In genomic region chr6:139135578-139136545, GRCh38 we compare ENCODE assay signal across 8 cellular contexts. TPM values are rescaled to one million over a fixed set of nuclear protein-coding genes. Genes with fewer than 3 reads are reported as not detected.
DNase-seq lines count a peak whose midpoint lies in the region; ATAC-seq and TF ChIP-seq lines count a peak whose summit lies in the region.

No MANE protein-coding gene starts in this region.

- no peaks in the 10 kb centered on the region for H3K27me3 Mint-ChIP-seq in activated naive CD4-positive, alpha-beta T cell treated with anti-CD3 and anti-CD28 coated beads, Interleukin-2, amount 10 ng/mL, durations not matched to agents 7 days and 5 days
- H3K27me3 Mint-ChIP-seq in glutamatergic neuron (ENCODE audit: unreplicated experiment): peaks cover 7% of the 10 kb centered on the region

- CTCF ChIA-PET in activated naive CD4-positive, alpha-beta T cell treated with anti-CD3 and anti-CD28 coated beads, Interleukin-2, amount 10 ng/mL, durations not matched to agents 7 days and 5 days (lab: Charles Lee): no interaction called here

- peak overlapping the region; percentile 99 for H3K27ac Mint-ChIP-seq in activated naive CD4-positive, alpha-beta T cell treated with anti-CD3 and anti-CD28 coated beads, Interleukin-2, amount 10 ng/mL, durations not matched to agents 7 days and 5 days
- peak overlapping the region; percentile 44 for H3K27ac Mint-ChIP-seq in glutamatergic neuron (ENCODE audit: unreplicated experiment)

- DNase-seq in SIG-M5 treated with dmso at 0.1 percent for 504 hours (lab: John Stamatoyannopoulos, UW; ENCODE audit: unreplicated experiment) (peak; percentile 25), SIG-M5 (lab: John Stamatoyannopoulos, UW) (no peak), RPMI7951 (ENCODE audit: low read depth) (peak; percentile 38), glutamatergic neuron (peak; percentile 61), occipital lobe (lab: John Stamatoyannopoulos, UW) (peak; percentile 28), COLO829 (ENCODE audit: low spot score) (no peak)
- peak; percentile 80 for DNase-seq in activated naive CD4-positive, alpha-beta T cell treated with anti-CD3 and anti-CD28 coated beads, Interleukin-2, amount 10 ng/mL, durations not matched to agents 7 days and 5 days

- H3K4me1 Mint-ChIP-seq in activated naive CD4-positive, alpha-beta T cell treated with anti-CD3 and anti-CD28 coated beads, Interleukin-2, amount 10 ng/mL, durations not matched to agents 7 days and 5 days: peaks cover 78% of the 10 kb centered on the region
- H3K4me1 Mint-ChIP-seq in glutamatergic neuron (ENCODE audit: low read depth, unreplicated experiment): peaks cover 10% of the 10 kb centered on the region

- H3K36me3 Mint-ChIP-seq in activated naive CD4-positive, alpha-beta T cell treated with anti-CD3 and anti-CD28 coated beads, Interleukin-2, amount 10 ng/mL, durations not matched to agents 7 days and 5 days: peaks cover 42% of the 10 kb centered on the region
- no peaks in the 10 kb centered on the region for H3K36me3 Mint-ChIP-seq in glutamatergic neuron (ENCODE audit: unreplicated experiment)

- H3K9me3 Mint-ChIP-seq in activated naive CD4-positive, alpha-beta T cell treated with anti-CD3 and anti-CD28 coated beads, Interleukin-2, amount 10 ng/mL, durations not matched to agents 7 days and 5 days: no peaks in the 10 kb centered on the region
- peaks cover 12% of the 10 kb centered on the region for H3K9me3 Mint-ChIP-seq in glutamatergic neuron (ENCODE audit: unreplicated experiment)

- ATAC-seq in HG03045 (IDR thresholded peaks at IDR 0.05; ENCODE audit: unreplicated experiment): peak; percentile 46

- TF ChIP-seq CTCF in glutamatergic neuron (IDR thresholded peaks at IDR 0.05; ENCODE audit: partially characterized antibody, unreplicated experiment): no peak

- peak overlapping the region; percentile 82 for H3K4me3 Mint-ChIP-seq in activated naive CD4-positive, alpha-beta T cell treated with anti-CD3 and anti-CD28 coated beads, Interleukin-2, amount 10 ng/mL, durations not matched to agents 7 days and 5 days
- H3K4me3 Mint-ChIP-seq in glutamatergic neuron (ENCODE audit: unreplicated experiment): peak overlapping the region; percentile 88

RNA-seq across cellular contexts. Expression of gene HECA, which starts 1.0 kb away (rescaled TPM):
- 14.9 and 15.2 TPM in 2 replicates for total RNA-seq in RPMI7951 (2014; rRNA removed; shearing (Covaris generic))
- total RNA-seq in glutamatergic neuron (ENCODE audit: unreplicated experiment): 21.0 TPM
- 62.5 TPM for total RNA-seq in occipital lobe

Comparison
In these comparisons a context has a peak if more than half of its experiments do, and no peak if none do; other contexts are left out.
1. DNase-seq: peak in SIG-M5 treated with dmso at 0.1 percent for 504 hours (single experiment), RPMI7951 (single experiment), activated naive CD4-positive, alpha-beta T cell treated with anti-CD3 and anti-CD28 coated beads, Interleukin-2, amount 10 ng/mL, durations not matched to agents 7 days and 5 days (single experiment), glutamatergic neuron (single experiment) and occipital lobe (single experiment); none in SIG-M5 (single experiment) and COLO829 (single experiment).